1 cellular context compared by ENCODE assay signal in the genomic region with DNA sequence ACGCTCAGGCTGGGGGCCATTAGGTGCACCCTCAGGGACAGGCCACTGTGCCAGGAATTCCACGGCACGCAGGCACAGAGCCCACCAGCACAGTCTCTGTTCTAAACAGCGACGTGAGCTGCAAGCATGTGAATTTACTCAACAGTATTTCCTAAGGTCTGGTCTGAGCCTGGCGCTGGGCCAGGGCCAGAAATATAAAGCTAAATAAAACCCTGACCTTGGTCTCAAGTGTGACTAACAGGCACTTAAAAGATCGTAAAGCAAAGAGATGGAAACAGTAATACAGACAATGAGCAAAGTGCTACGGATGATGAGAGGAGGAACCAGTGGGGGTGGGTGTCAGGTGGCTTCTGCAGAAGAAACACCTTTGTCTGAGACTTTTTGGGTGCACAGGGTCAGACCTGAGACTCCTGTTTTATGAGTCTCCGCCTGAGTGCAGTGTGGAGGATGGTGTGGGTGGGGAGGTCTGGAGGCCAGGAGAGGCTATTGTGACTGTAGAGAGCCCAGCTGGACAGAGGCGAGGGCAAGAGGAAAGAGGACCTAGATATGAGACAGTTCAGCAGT.
TF ChIP-seq lines count a peak whose summit lies in the region.

No MANE protein-coding gene starts in this region.

TF ChIP-seq in HEK293, 187 proteins besides CTCF, POLR2A, EP300 and RAD21 (continued from another document):
- TF ChIP-seq, protein P1, sequence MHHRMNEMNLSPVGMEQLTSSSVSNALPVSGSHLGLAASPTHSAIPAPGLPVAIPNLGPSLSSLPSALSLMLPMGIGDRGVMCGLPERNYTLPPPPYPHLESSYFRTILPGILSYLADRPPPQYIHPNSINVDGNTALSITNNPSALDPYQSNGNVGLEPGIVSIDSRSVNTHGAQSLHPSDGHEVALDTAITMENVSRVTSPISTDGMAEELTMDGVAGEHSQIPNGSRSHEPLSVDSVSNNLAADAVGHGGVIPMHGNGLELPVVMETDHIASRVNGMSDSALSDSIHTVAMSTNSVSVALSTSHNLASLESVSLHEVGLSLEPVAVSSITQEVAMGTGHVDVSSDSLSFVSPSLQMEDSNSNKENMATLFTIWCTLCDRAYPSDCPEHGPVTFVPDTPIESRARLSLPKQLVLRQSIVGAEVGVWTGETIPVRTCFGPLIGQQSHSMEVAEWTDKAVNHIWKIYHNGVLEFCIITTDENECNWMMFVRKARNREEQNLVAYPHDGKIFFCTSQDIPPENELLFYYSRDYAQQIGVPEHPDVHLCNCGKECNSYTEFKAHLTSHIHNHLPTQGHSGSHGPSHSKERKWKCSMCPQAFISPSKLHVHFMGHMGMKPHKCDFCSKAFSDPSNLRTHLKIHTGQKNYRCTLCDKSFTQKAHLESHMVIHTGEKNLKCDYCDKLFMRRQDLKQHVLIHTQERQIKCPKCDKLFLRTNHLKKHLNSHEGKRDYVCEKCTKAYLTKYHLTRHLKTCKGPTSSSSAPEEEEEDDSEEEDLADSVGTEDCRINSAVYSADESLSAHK (tag by site-specific recombination; IDR thresholded peaks at IDR 0.05), result 0 out of 2 replicates have a peak, but pooled peaks have one; percentile 23
- no peak for TF ChIP-seq PRDM1 (tag by site-specific recombination; IDR thresholded peaks at IDR 0.05)
- TF ChIP-seq ZNF404 (tag by site-specific recombination; IDR thresholded peaks at IDR 0.05), result no peak
- TF ChIP-seq ZNF791 (tag by site-specific recombination; IDR thresholded peaks at IDR 0.05), result no peak
- no peak for TF ChIP-seq ZNF513 (tag by site-specific recombination; IDR thresholded peaks at IDR 0.05)
- TF ChIP-seq ZNF416 (tag by site-specific recombination; IDR thresholded peaks at IDR 0.05), result no peak
- TF ChIP-seq ZBTB48 (tag by site-specific recombination; IDR thresholded peaks at IDR 0.05), result no peak
- TF ChIP-seq ZNF530 (tag by site-specific recombination; IDR thresholded peaks at IDR 0.05; ENCODE audit: low read depth), result no peak
- TF ChIP-seq, protein P2, sequence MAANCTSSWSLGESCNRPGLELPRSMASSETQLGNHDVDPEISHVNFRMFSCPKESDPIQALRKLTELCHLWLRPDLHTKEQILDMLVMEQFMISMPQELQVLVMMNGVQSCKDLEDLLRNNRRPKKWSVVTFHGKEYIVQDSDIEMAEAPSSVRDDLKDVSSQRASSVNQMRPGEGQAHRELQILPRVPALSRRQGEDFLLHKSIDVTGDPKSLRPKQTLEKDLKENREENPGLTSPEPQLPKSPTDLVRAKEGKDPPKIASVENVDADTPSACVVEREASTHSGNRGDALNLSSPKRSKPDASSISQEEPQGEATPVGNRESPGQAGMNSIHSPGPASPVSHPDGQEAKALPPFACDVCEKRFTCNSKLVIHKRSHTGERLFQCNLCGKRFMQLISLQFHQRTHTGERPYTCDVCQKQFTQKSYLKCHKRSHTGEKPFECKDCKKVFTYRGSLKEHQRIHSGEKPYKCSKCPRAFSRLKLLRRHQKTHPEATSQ (tag by site-specific recombination; IDR thresholded peaks at IDR 0.05), result no peak
- no peak for TF ChIP-seq ZNF280D (tag by site-specific recombination; IDR thresholded peaks at IDR 0.05)
- TF ChIP-seq ZNF76 (tag by site-specific recombination; IDR thresholded peaks at IDR 0.05; ENCODE audit: borderline replicate concordance, low read depth), result no peak
- TF ChIP-seq TCF7L2 (IDR thresholded peaks at IDR 0.05; ENCODE audit: borderline replicate concordance, low read depth, low read length), result no peak
- no peak for TF ChIP-seq SCRT1 (tag by site-specific recombination; IDR thresholded peaks at IDR 0.05; ENCODE audit: borderline replicate concordance)
- TF ChIP-seq REST (tag by site-specific recombination; IDR thresholded peaks at IDR 0.05), result peak; percentile 44; the same call in 1 of the 2 replicates
- TF ChIP-seq ZNF561 (tag by site-specific recombination; IDR thresholded peaks at IDR 0.05; ENCODE audit: borderline replicate concordance), result no peak
- peak; percentile 83 for TF ChIP-seq ZNF843 (tag by site-specific recombination; IDR thresholded peaks at IDR 0.05)
- TF ChIP-seq, protein P3, sequence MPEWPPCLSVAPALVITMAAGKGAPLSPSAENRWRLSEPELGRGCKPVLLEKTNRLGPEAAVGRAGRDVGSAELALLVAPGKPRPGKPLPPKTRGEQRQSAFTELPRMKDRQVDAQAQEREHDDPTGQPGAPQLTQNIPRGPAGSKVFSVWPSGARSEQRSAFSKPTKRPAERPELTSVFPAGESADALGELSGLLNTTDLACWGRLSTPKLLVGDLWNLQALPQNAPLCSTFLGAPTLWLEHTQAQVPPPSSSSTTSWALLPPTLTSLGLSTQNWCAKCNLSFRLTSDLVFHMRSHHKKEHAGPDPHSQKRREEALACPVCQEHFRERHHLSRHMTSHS (tag by site-specific recombination; IDR thresholded peaks at IDR 0.05), result no peak
- no peak for TF ChIP-seq ZNF624 (tag by site-specific recombination; IDR thresholded peaks at IDR 0.05)
- TF ChIP-seq HOXD13 (CRISPR knock-in tag; IDR thresholded peaks at IDR 0.05; ENCODE audit: borderline replicate concordance), result peak; percentile 84; the same call in 1 of the 2 replicates
- peak; percentile 25; the same call in 1 of the 2 replicates for TF ChIP-seq ZFP37 (tag by site-specific recombination; IDR thresholded peaks at IDR 0.05)
- TF ChIP-seq, protein P4, sequence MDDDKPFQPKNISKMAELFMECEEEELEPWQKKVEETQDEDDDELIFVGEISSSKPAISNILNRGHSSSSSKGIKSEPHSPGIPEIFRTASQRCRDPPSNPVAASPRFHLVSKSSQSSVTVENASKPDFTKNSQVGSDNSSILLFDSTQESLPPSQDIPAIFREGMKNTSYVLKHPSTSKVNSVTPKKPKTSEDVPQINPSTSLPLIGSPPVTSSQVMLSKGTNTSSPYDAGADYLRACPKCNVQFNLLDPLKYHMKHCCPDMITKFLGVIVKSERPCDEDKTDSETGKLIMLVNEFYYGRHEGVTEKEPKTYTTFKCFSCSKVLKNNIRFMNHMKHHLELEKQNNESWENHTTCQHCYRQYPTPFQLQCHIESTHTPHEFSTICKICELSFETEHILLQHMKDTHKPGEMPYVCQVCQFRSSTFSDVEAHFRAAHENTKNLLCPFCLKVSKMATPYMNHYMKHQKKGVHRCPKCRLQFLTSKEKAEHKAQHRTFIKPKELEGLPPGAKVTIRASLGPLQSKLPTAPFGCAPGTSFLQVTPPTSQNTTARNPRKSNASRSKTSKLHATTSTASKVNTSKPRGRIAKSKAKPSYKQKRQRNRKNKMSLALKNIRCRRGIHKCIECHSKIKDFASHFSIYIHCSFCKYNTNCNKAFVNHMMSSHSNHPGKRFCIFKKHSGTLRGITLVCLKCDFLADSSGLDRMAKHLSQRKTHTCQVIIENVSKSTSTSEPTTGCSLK (tag by site-specific recombination; IDR thresholded peaks at IDR 0.05), result no peak
- 0 out of 2 replicates have a peak, but pooled peaks have one; percentile 4 for TF ChIP-seq SP2 (tag by site-specific recombination; IDR thresholded peaks at IDR 0.05)
- TF ChIP-seq ZNF302 (tag by site-specific recombination; IDR thresholded peaks at IDR 0.05; ENCODE audit: low read depth), result no peak
- peak; percentile 60 for TF ChIP-seq GLIS1 (tag by site-specific recombination; IDR thresholded peaks at IDR 0.05)
- no peak for TF ChIP-seq ZNF223 (tag by site-specific recombination; IDR thresholded peaks at IDR 0.05)
- TF ChIP-seq ZNF184 (tag by site-specific recombination; IDR thresholded peaks at IDR 0.05), result no peak
